ENCODE assay signal across 8 cellular contexts in the genomic region with DNA sequence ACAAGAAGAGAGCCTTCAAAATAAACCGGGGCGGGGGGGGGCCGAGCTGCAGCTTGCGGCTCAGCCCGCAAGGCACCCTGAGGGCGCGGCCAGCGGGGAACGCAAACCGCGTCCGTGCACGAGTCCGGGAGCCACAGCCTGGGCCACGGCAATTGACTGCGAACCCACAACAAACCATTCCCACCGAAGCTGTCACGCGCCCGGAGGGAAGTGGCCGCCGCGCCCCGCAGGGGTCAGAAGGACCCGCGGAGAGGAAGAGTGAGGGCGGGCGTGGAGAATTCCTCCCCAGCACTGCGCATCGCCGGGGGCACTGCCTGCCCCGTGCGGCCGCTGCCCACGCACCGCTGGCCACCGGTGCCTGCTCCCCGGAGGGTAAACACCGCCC. TPM values are rescaled to one million over a fixed set of nuclear protein-coding genes. Genes with fewer than 3 reads are reported as not detected.
DNase-seq lines count a peak whose midpoint lies in the region; ATAC-seq and TF ChIP-seq lines count a peak whose summit lies in the region.

No MANE protein-coding gene starts in this region.

- no peaks in the 10 kb centered on the region for H3K27me3 Mint-ChIP-seq in MCF 10A (ENCODE audit: insufficient read depth, unreplicated experiment)
- H3K27me3 Mint-ChIP-seq in stimulated activated naive CD8-positive, alpha-beta T cell treated with anti-CD3 and anti-CD28 coated beads, Interleukin-15, Interleukin-2, amounts not matched to agents 100 ng/mL and 50 ng/mL, for 24 hours = peaks cover 21% of the 10 kb centered on the region

- H3K4me1 Mint-ChIP-seq in MCF 10A (ENCODE audit: insufficient read depth, unreplicated experiment) = peaks cover 26% of the 10 kb centered on the region
- H3K4me1 Mint-ChIP-seq in stimulated activated naive CD8-positive, alpha-beta T cell treated with anti-CD3 and anti-CD28 coated beads, Interleukin-15, Interleukin-2, amounts not matched to agents 100 ng/mL and 50 ng/mL, for 24 hours (ENCODE audit: low read depth) = peaks cover 54% of the 10 kb centered on the region

- peak overlapping the region; percentile 94 for H3K4me3 ChIP-seq in AG10803 (ENCODE audit: low read length)

- TF ChIP-seq CTCF in AG10803 (conservative IDR thresholded peaks at IDR 0.05; ENCODE audit: low read length) (no peak), MCF 10A (IDR thresholded peaks at IDR 0.05; ENCODE audit: unreplicated experiment) (no peak)

- H3K4me3 Mint-ChIP-seq in MCF 10A (ENCODE audit: unreplicated experiment) = peak overlapping the region; percentile 99
- peak overlapping the region; percentile 86 for H3K4me3 Mint-ChIP-seq in stimulated activated naive CD8-positive, alpha-beta T cell treated with anti-CD3 and anti-CD28 coated beads, Interleukin-15, Interleukin-2, amounts not matched to agents 100 ng/mL and 50 ng/mL, for 24 hours

- CTCF ChIA-PET in MCF 10A (lab: Yijun Ruan, JAX) = interaction anchor here (0.6 to 4.3 kb wide), 21 partner anchors 13 to 372 kb away, joined by 3 to 35 read pairs (median 4); no protein-coding TSS in a partner anchor

- POLR2A ChIA-PET in MCF 10A (lab: Yijun Ruan, JAX) = interaction anchor here (0.7 to 5.2 kb wide), 32 partner anchors 10 to 372 kb away, joined by 3 to 71 read pairs (median 8); no protein-coding TSS in a partner anchor

- peak; percentile 26 for DNase-seq in AG10803 (ENCODE audit: low read depth)
- no peak for DNase-seq in MCF 10A (ENCODE audit: unreplicated experiment)
- no peak for DNase-seq in left lobe of liver (ENCODE audit: low spot score)

- H3K27ac Mint-ChIP-seq in MCF 10A (ENCODE audit: low read depth, unreplicated experiment) = peak overlapping the region; percentile 92
- H3K27ac Mint-ChIP-seq in stimulated activated naive CD8-positive, alpha-beta T cell treated with anti-CD3 and anti-CD28 coated beads, Interleukin-15, Interleukin-2, amounts not matched to agents 100 ng/mL and 50 ng/mL, for 24 hours = peak overlapping the region; percentile 63

- no TSS peak for BruUV-seq in MCF 10A (replicated peaks; lab: Mats Ljungman, UMichigan)

- no peaks in the 10 kb centered on the region for H3K9me3 Mint-ChIP-seq in MCF 10A (ENCODE audit: unreplicated experiment)
- H3K9me3 Mint-ChIP-seq in stimulated activated naive CD8-positive, alpha-beta T cell treated with anti-CD3 and anti-CD28 coated beads, Interleukin-15, Interleukin-2, amounts not matched to agents 100 ng/mL and 50 ng/mL, for 24 hours = no peaks in the 10 kb centered on the region

- intact Hi-C loops in MCF 10A (cut with micrococcal nuclease) = loop anchor here (1.0 to 5.0 kb wide), 5 partner anchors 41 to 373 kb away; no protein-coding TSS in a partner anchor

- H3K36me3 Mint-ChIP-seq in MCF 10A (ENCODE audit: insufficient read depth, unreplicated experiment) = peaks cover 12% of the 10 kb centered on the region
- H3K36me3 Mint-ChIP-seq in stimulated activated naive CD8-positive, alpha-beta T cell treated with anti-CD3 and anti-CD28 coated beads, Interleukin-15, Interleukin-2, amounts not matched to agents 100 ng/mL and 50 ng/mL, for 24 hours (ENCODE audit: low read depth) = peaks cover 3% of the 10 kb centered on the region

- ATAC-seq in GM21515 (IDR thresholded peaks at IDR 0.05; ENCODE audit: unreplicated experiment) = peak; percentile 12
- ATAC-seq in left lobe of liver = peak; percentile 53
- ATAC-seq in HG02759 (IDR thresholded peaks at IDR 0.05; ENCODE audit: unreplicated experiment) = no peak
- ATAC-seq in GM18517 (IDR thresholded peaks at IDR 0.05; ENCODE audit: unreplicated experiment) = no peak

TF ChIP-seq in PFSK-1, 5 proteins besides CTCF, POLR2A, EP300 and RAD21:
- TF ChIP-seq TAF1 (IDR thresholded peaks at IDR 0.05; ENCODE audit: borderline replicate concordance, insufficient read depth, low read length) (no peak; the same call in 1 of the 2 replicates), POLR2AphosphoS5 (IDR thresholded peaks at IDR 0.05; ENCODE audit: low read depth, low read length) (no peak), SIN3A (IDR thresholded peaks at IDR 0.05; ENCODE audit: borderline replicate concordance, insufficient read depth, low read length) (peak; percentile 52; the same call in 1 of the 2 replicates), FOXP2 (optimal IDR thresholded peaks at IDR 0.05; ENCODE audit: borderline replicate concordance, extremely low read depth, extremely low read length, insufficient read depth) (peak; percentile 19)
- TF ChIP-seq, protein P1, sequence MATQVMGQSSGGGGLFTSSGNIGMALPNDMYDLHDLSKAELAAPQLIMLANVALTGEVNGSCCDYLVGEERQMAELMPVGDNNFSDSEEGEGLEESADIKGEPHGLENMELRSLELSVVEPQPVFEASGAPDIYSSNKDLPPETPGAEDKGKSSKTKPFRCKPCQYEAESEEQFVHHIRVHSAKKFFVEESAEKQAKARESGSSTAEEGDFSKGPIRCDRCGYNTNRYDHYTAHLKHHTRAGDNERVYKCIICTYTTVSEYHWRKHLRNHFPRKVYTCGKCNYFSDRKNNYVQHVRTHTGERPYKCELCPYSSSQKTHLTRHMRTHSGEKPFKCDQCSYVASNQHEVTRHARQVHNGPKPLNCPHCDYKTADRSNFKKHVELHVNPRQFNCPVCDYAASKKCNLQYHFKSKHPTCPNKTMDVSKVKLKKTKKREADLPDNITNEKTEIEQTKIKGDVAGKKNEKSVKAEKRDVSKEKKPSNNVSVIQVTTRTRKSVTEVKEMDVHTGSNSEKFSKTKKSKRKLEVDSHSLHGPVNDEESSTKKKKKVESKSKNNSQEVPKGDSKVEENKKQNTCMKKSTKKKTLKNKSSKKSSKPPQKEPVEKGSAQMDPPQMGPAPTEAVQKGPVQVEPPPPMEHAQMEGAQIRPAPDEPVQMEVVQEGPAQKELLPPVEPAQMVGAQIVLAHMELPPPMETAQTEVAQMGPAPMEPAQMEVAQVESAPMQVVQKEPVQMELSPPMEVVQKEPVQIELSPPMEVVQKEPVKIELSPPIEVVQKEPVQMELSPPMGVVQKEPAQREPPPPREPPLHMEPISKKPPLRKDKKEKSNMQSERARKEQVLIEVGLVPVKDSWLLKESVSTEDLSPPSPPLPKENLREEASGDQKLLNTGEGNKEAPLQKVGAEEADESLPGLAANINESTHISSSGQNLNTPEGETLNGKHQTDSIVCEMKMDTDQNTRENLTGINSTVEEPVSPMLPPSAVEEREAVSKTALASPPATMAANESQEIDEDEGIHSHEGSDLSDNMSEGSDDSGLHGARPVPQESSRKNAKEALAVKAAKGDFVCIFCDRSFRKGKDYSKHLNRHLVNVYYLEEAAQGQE (IDR thresholded peaks at IDR 0.05; ENCODE audit: insufficient read depth in 1 of 2, low read depth in 2 of 2, low read length in 2 of 2) = no peak

RNA-seq across cellular contexts. Expression of a gene that starts 0.6 kb away (rescaled TPM):
- polyA plus RNA-seq in PFSK-1 (2012; ENCODE audit: insufficient read length, low read depth) = 61.8 TPM
- total RNA-seq in MCF 10A (2022) (7.0 and 12.0 TPM in 2 replicates), left lobe of liver (9.3 TPM)

Comparison
In these comparisons a context has a peak if more than half of its experiments do, and no peak if none do; other contexts are left out.
1. ATAC-seq: peak in GM21515 (single experiment) and left lobe of liver (single experiment); none in HG02759 (single experiment) and GM18517 (single experiment).